Comparison of ENCODE assay signal across 7 cellular contexts in the genomic region with DNA sequence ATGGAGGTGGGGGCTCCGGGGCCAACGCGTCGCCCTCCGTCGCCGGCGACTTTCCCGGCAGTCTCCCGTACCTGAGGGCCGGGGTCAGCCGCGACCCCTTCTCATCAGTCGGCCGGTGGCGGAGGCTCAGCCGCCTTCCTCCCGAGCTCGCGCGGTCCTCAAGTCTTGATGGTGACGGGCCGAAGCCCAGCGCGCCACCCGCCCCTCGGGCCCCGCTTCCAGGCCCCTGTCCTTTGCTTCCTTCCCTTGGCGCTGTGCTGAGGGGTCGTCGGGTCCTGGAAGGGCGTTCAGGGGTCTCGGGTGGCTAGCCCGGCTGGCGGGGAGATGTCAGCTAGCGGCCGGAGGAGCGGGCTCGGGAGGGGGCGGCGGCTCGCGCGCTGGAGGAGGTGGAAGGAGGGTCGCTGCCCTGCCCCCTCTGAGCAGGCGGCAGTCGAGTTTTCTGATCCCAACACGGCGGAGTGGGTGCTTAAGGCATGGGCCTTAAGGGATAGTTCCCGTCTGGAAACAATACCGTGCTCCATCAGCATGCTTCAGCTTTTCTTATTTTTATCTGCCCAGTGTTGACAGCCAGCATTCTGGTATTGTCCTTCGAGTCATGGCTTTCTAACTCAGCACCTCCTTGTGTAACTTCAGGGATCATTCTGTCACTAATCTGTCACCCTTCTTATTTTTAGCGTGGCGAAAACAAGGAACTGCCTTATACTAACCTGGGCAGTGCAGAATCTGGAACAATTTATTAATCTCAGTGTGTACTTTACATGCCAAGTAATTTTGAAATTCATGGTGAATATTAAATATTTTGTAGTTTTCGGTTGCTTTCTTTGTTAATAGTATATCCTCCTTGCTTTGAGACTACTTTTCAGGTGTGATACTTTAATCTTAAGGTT. TPM values are rescaled to one million over a fixed set of nuclear protein-coding genes. Genes with fewer than 3 reads are reported as not detected.
A peak's percentile ranks its signal among the peaks of the same experiment; 100 is the strongest.
DNase-seq lines count a peak whose midpoint lies in the region; ATAC-seq and TF ChIP-seq lines count a peak whose summit lies in the region.

No MANE protein-coding gene starts in this region.

- H3K27ac ChIP-seq in Panc1 (ENCODE audit: low read length) = peak overlapping the region; percentile 87
- H3K27ac ChIP-seq in osteoblast (ENCODE audit: low read depth, low read length) = peak overlapping the region; percentile 67

- peaks cover 19 to 38% of the 10 kb centered on the region in 2 donors for H3K36me3 Mint-ChIP-seq in activated naive CD4-positive, alpha-beta T cell treated with anti-CD3 and anti-CD28 coated beads, Interleukin-2, amount 50 U/mL, for 72 hours

- H4K20me1 ChIP-seq in osteoblast (ENCODE audit: insufficient read depth, low read length) = no peaks in the 10 kb centered on the region

- POLR2A ChIA-PET in Panc1 (lab: Charles Lee) = no interaction called here

- peaks cover 89% of the 10 kb centered on the region for H3K79me2 ChIP-seq in osteoblast (ENCODE audit: insufficient read depth, low read length)

- peak overlapping the region; percentile 85 for H3K4me2 ChIP-seq in osteoblast (ENCODE audit: insufficient read depth, low read length)

- H3K4me1 ChIP-seq in Panc1 (ENCODE audit: control insufficient read depth, insufficient read depth, low read length) (peaks cover 26% of the 10 kb centered on the region), osteoblast (ENCODE audit: insufficient read depth, low read length) (peaks cover 21% of the 10 kb centered on the region)

- H3K9me3 ChIP-seq in Panc1 (ENCODE audit: control insufficient read depth, insufficient read depth, low read depth, low read length) = no peaks in the 10 kb centered on the region
- H3K9me3 ChIP-seq in osteoblast (ENCODE audit: low read depth, low read length) = no peaks in the 10 kb centered on the region

- H3K27me3 ChIP-seq in Panc1 (ENCODE audit: control insufficient read depth, insufficient read depth, low read length) (no peaks in the 10 kb centered on the region), osteoblast (ENCODE audit: insufficient read depth, low read length) (no peaks in the 10 kb centered on the region)

- intact Hi-C loops in Panc1 (cut with micrococcal nuclease; ENCODE audit: unreplicated experiment) = loop anchor here (10.0 kb wide), 1 partner anchor 135 kb away; no protein-coding TSS in a partner anchor

- no peaks in the 10 kb centered on the region; the same call in 1 of the 2 replicates for H3K36me3 ChIP-seq in Panc1 (ENCODE audit: control insufficient read depth, insufficient read depth, low read length)
- no peaks in the 10 kb centered on the region for H3K36me3 ChIP-seq in osteoblast (ENCODE audit: insufficient read depth, low read length)

- H2AFZ ChIP-seq in osteoblast (ENCODE audit: low read length) = peak overlapping the region; percentile 39

- ATAC-seq in HG03432 (IDR thresholded peaks at IDR 0.05; ENCODE audit: unreplicated experiment) (peak; percentile 5), Panc1 (peak; percentile 13; the same call in 1 of the 2 replicates), GM18873 (IDR thresholded peaks at IDR 0.05; ENCODE audit: low FRiP score, unreplicated experiment) (no peak)
- ATAC-seq in activated naive CD4-positive, alpha-beta T cell treated with anti-CD3 and anti-CD28 coated beads, Interleukin-2, amount 50 U/mL, for 72 hours = no peak

- CTCF ChIA-PET in Panc1 (lab: Charles Lee) = no interaction called here

- TF ChIP-seq CTCF in GM13977 (IDR thresholded peaks at IDR 0.05; ENCODE audit: extremely low read depth, insufficient read depth, missing control alignments) (no peak), Panc1 (IDR thresholded peaks at IDR 0.05) (no peak; the same call in 1 of the 2 replicates), osteoblast (IDR thresholded peaks at IDR 0.05; ENCODE audit: extremely low read depth, low read depth, low read length) (no peak)

- DNase-seq in GM13977 (ENCODE audit: low spot score) = peak; percentile 25
- no peak for DNase-seq in Panc1 (ENCODE audit: low read depth, low spot score)
- DNase-seq in activated naive CD4-positive, alpha-beta T cell treated with anti-CD3 and anti-CD28 coated beads, Interleukin-2, amount 50 U/mL, for 72 hours (ENCODE audit: low spot score in 2 of 2) = peak; percentile 17 to 68
- DNase-seq in globus pallidus (ENCODE audit: low spot score) = peak; percentile 46
- peak; percentile 46 for DNase-seq in osteoblast (ENCODE audit: insufficient read length, low spot score, missing footprints)

- in situ Hi-C loops in GM13977 (cut with MboI; ENCODE audit: low pct_unique_long_range_greater_than_20kb, low sequenced_read_pairs, unreplicated experiment) (loop anchor here (10.0 kb wide), 1 partner anchor 115 kb away; no protein-coding TSS in a partner anchor), Panc1 (cut with HindIII; ENCODE audit: low pct_unique_long_range_greater_than_20kb, low sequenced_read_pairs) (no loop called here)

- no peaks in the 10 kb centered on the region for H3K9me3 Mint-ChIP-seq in activated naive CD4-positive, alpha-beta T cell treated with anti-CD3 and anti-CD28 coated beads, Interleukin-2, amount 50 U/mL, for 72 hours

- H3K27ac Mint-ChIP-seq in activated naive CD4-positive, alpha-beta T cell treated with anti-CD3 and anti-CD28 coated beads, Interleukin-2, amount 50 U/mL, for 72 hours = peak overlapping the region; percentile 97 to 99

- BruUV-seq in Panc1 (replicated peaks; lab: Mats Ljungman, UMichigan) = no TSS peak

- H3K4me3 ChIP-seq in Panc1 (ENCODE audit: low read depth in 2 of 2, low read length in 2 of 2) = peak overlapping the region; percentile 79 to 99
- peak overlapping the region; percentile 95 for H3K4me3 ChIP-seq in osteoblast (ENCODE audit: insufficient read depth, low read length)

RNA-seq across cellular contexts. Expression of a gene that starts 0.7 kb away (rescaled TPM):
- total RNA-seq in Panc1 (2021; ENCODE audit: unreplicated experiment) = 61.5 TPM
- polyA plus RNA-seq in Panc1 (2012; ENCODE audit: insufficient read length) = 21.6 TPM
- 10 to 100 TPM; 22.8 to 31.1 TPM for total RNA-seq in activated naive CD4-positive, alpha-beta T cell treated with anti-CD3 and anti-CD28 coated beads, Interleukin-2, amount 50 U/mL, for 72 hours
- total RNA-seq in osteoblast = 28.6 and 31.5 TPM in 2 replicates

RNA-seq across cellular contexts. Expression of a gene that starts 1.1 kb away (rescaled TPM):
- 20.4 TPM for total RNA-seq in Panc1 (2021; ENCODE audit: unreplicated experiment)
- polyA plus RNA-seq in Panc1 (2012; ENCODE audit: insufficient read length) = 14.5 TPM
- 1 to 10 TPM; 7.1 to 9.5 TPM for total RNA-seq in activated naive CD4-positive, alpha-beta T cell treated with anti-CD3 and anti-CD28 coated beads, Interleukin-2, amount 50 U/mL, for 72 hours
- total RNA-seq in osteoblast = 20.3 and 20.6 TPM in 2 replicates

Comparison
In these comparisons a context has a peak if more than half of its experiments do, and no peak if none do; other contexts are left out.
1. ATAC-seq: peak in HG03432 (single experiment) and Panc1 (single experiment); none in activated naive CD4-positive, alpha-beta T cell treated with anti-CD3 and anti-CD28 coated beads, Interleukin-2, amount 50 U/mL, for 72 hours (0 of 2) and GM18873 (single experiment).